ENCODE assay signal across 8 cellular contexts in genomic region chr3:158992466-158992865, GRCh38.
"Had no signal": no experiment of that assay in that cellular context is flagged by ENCODE, and none has a peak within 500 bp of the region (broad histone marks: within the 10 kb centered on the region; RNA-seq: fewer than 3 reads in every experiment).

No MANE protein-coding gene starts in this region.

- ATAC-seq: GM12878 had no signal

- DNase-seq: GDM1, GF-D8 had no signal

- FAIRE-seq: G401.6, GM12878, GM12891, GM12892, GM18507, GM19239 had no signal

- H3K4me3 ChIP-seq: GM12878 had no signal
